8 cellular contexts compared by ENCODE assay signal in genomic region chr3:43286115-43286885, GRCh38. TPM values are rescaled to one million over a fixed set of nuclear protein-coding genes. Genes with fewer than 3 reads are reported as not detected.
DNase-seq lines count a peak whose midpoint lies in the region; ATAC-seq, FAIRE-seq and TF ChIP-seq lines count a peak whose summit lies in the region.

SNRK (plus strand) TSS chr3:43286540; CDS start chr3:43303204, 16,664 bp downstream.

- peak within 1 kb of the TSS; percentile 96 for H3K14ac ChIP-seq in IMR-90 (replicated peaks; ENCODE audit: low read depth, low read length)

- peak; percentile 71 for TF ChIP-seq POLR2A in IMR-90 (IDR thresholded peaks at IDR 0.05; ENCODE audit: low read depth, low read length)

- peak within 1 kb of the TSS; percentile 76 for H3K9ac ChIP-seq in IMR-90 (ENCODE audit: low read depth, low read length)

- peak within 1 kb of the TSS in 1 of 2 experiments; percentile 62; a peak in 1 of 4 replicates for H4K8ac ChIP-seq in IMR-90 (ENCODE audit: low read depth in 2 of 2, low read length in 2 of 2)

- H2AK9ac ChIP-seq in IMR-90 (replicated peaks; ENCODE audit: low read depth, low read length, poor library complexity), result peak within 1 kb of the TSS; percentile 39

- peak within 1 kb of the TSS; percentile 27; the same call in 1 of the 2 replicates for H4K5ac ChIP-seq in IMR-90 (ENCODE audit: low read depth, low read length)

- peak within 1 kb of the TSS; percentile 71 for H2BK5ac ChIP-seq in IMR-90 (ENCODE audit: low read depth, low read length, poor library complexity, severe bottlenecking)

- dilution Hi-C loops in IMR-90 (cut with HindIII; ENCODE audit: low sequenced_read_pairs, unreplicated experiment), result no loop called here

- DNase-seq in DMS79 treated with DMSO at 0.1 percent for 48 hours (lab: John Stamatoyannopoulos, UW) (peak; percentile 68), IMR-90 (peak; percentile 64), SJSA1 (ENCODE audit: low read depth in 1 of 2, low spot score in 2 of 2) (peak; percentile 74 to 76), frontal cortex (ENCODE audit: low spot score in 2 of 2) (peak; percentile 97 to 99), substantia nigra (lab: John Stamatoyannopoulos, UW) (peak; percentile 32 to 96 (median 84))
- DNase-seq in activated naive CD4-positive, alpha-beta T cell (lab: John Stamatoyannopoulos, UW), result peak; percentile 84 to 92 (median 92)

- H3K23ac ChIP-seq in IMR-90 (ENCODE audit: low read depth, low read length), result peak within 1 kb of the TSS; percentile 98

- H2BK120ac ChIP-seq in IMR-90 (ENCODE audit: low read depth, low read length), result peak within 1 kb of the TSS; percentile 51; the same call in 1 of the 2 replicates

- no peak within 1 kb of the TSS; the same call in 1 of the 2 replicates for H2BK20ac ChIP-seq in IMR-90 (ENCODE audit: low read depth, low read length)

- peak within 1 kb of the TSS; percentile 99 for H3K4me2 ChIP-seq in IMR-90 (ENCODE audit: low read depth, low read length)

- FAIRE-seq in frontal cortex (lab: Jason Lieb, UNC), result no peak

- peak within 1 kb of the TSS; percentile 84 for H3K56ac ChIP-seq in IMR-90 (ENCODE audit: extremely low read depth, insufficient read depth, low read length)

- peak within 1 kb of the TSS; percentile 78 for H3K4ac ChIP-seq in IMR-90 (ENCODE audit: low read depth, low read length)

- H3K36me3 ChIP-seq in IMR-90 (ENCODE audit: control insufficient read depth, insufficient read depth, low read length), result peaks cover 6% of the 10 kb centered on the region; the same call in 1 of the 2 replicates
- peaks cover 13% of the 10 kb centered on the region for H3K36me3 ChIP-seq in SJSA1
- H3K36me3 ChIP-seq in neutrophil, result peaks cover 17% of the 10 kb centered on the region

- CTCF ChIA-PET in IMR-90 (lab: Yijun Ruan, JAX), result interaction anchor here (0.6 kb wide), 1 partner anchor 32 kb away, joined by 3 read pairs; no protein-coding TSS in a partner anchor

- in situ Hi-C loops in IMR-90 (cut with MboI; ENCODE audit: low sequenced_read_pairs), result no loop called here

- peak within 1 kb of the TSS; percentile 51 for H3K27ac ChIP-seq in IMR-90 (ENCODE audit: insufficient read depth, low read length)
- peak within 1 kb of the TSS; percentile 74; the same call in 1 of the 2 replicates for H3K27ac ChIP-seq in SJSA1
- H3K27ac ChIP-seq in neutrophil, result peak within 1 kb of the TSS; percentile 98
- peak within 1 kb of the TSS; percentile 75 for H3K27ac ChIP-seq in substantia nigra (ENCODE audit: low read depth, low read length, poor library complexity, severe bottlenecking)

- H3K4me3 ChIP-seq in IMR-90 (ENCODE audit: insufficient read depth, low read depth, low read length), result peak within 1 kb of the TSS; percentile 99
- peak within 1 kb of the TSS; percentile 99 for H3K4me3 ChIP-seq in SJSA1
- peak within 1 kb of the TSS; percentile 79 to 85 for H3K4me3 ChIP-seq in neutrophil (ENCODE audit: low read depth in 1 of 2, low read length in 1 of 2)

- no TSS peak for BruUV-seq in IMR-90 (replicated peaks; lab: Mats Ljungman, UMichigan)

- H3K9me3 ChIP-seq in IMR-90 (ENCODE audit: control insufficient read depth, insufficient read depth, low read length), result no peaks in the 10 kb centered on the region
- H3K9me3 ChIP-seq in SJSA1 (replicated peaks), result no peaks in the 10 kb centered on the region
- no peaks in the 10 kb centered on the region for H3K9me3 ChIP-seq in neutrophil

- intact Hi-C loops in IMR-90 (cut with micrococcal nuclease), result loop anchor here (2.0 to 10.0 kb wide), 2 partner anchors 121 to 217 kb away; no protein-coding TSS in a partner anchor

- H2AK5ac ChIP-seq in IMR-90 (ENCODE audit: low read depth, low read length), result no peak within 1 kb of the TSS

- WGBS in IMR-90 (ENCODE audit: extremely low coverage in 2 of 2, insufficient read length in 1 of 2), 2 experiments, result 1% methylated on average over 52 of the region's 99 CpGs; no CpG with 5 or more reads in 1 of the 2 experiments

- peak; percentile 87 for ATAC-seq in GM21515 (IDR thresholded peaks at IDR 0.05; ENCODE audit: unreplicated experiment)
- ATAC-seq in IMR-90 (ENCODE audit: low read depth), result peak; percentile 92

- H4K20me1 ChIP-seq in IMR-90 (ENCODE audit: insufficient read depth, low read length), result peaks cover 33% of the 10 kb centered on the region

- peaks cover 17% of the 10 kb centered on the region for H3K9me1 ChIP-seq in IMR-90 (ENCODE audit: insufficient read depth, low read length)

- peaks cover 24 to 35% of the 10 kb centered on the region in 2 experiments; a peak in 3 of 4 replicates for H3K79me1 ChIP-seq in IMR-90 (ENCODE audit: low read depth in 1 of 2, low read length in 2 of 2)

- POLR2A ChIA-PET in IMR-90 (lab: Charles Lee; ENCODE audit: unreplicated experiment), result interaction anchor here (0.5 to 1.4 kb wide), 3 partner anchors 13 to 687 kb away, joined by 3 to 7 read pairs (median 6); no protein-coding TSS in a partner anchor

- peaks cover 11% of the 10 kb centered on the region for H3K4me1 ChIP-seq in IMR-90 (ENCODE audit: control insufficient read depth, insufficient read depth, low read length)
- peaks cover 9% of the 10 kb centered on the region for H3K4me1 ChIP-seq in SJSA1 (replicated peaks)
- H3K4me1 ChIP-seq in neutrophil (ENCODE audit: control insufficient read depth in 1 of 2, insufficient read depth in 1 of 2, low read depth in 1 of 2, low read length in 1 of 2), result peaks cover 37 to 50% of the 10 kb centered on the region in 2 experiments

- H3K18ac ChIP-seq in IMR-90 (ENCODE audit: low read depth, low read length), result peak within 1 kb of the TSS; percentile 79

- peak; percentile 26; the same call in 1 of the 2 replicates for TF ChIP-seq CTCF in IMR-90 (conservative IDR thresholded peaks at IDR 0.05; ENCODE audit: low read depth, low read length)
- TF ChIP-seq CTCF in neutrophil (IDR thresholded peaks at IDR 0.05), result peak; percentile 63

- H4K91ac ChIP-seq in IMR-90 (ENCODE audit: insufficient read depth, low read depth, low read length), result peak within 1 kb of the TSS; percentile 35; the same call in 1 of the 2 replicates

- H3K27me3 ChIP-seq in IMR-90 (ENCODE audit: control insufficient read depth, insufficient read depth, low read length) (peaks cover 10% of the 10 kb centered on the region), SJSA1 (replicated peaks) (peaks cover 9% of the 10 kb centered on the region; the same call in 1 of the 2 replicates), neutrophil (no peaks in the 10 kb centered on the region)

- H2BK15ac ChIP-seq in IMR-90 (ENCODE audit: low read depth, low read length), result 0 out of 3 replicates have a peak within 1 kb of the TSS, but pooled peaks have one; percentile 0

- H2AFZ ChIP-seq in IMR-90 (replicated peaks; ENCODE audit: low read length, poor library complexity), result peak within 1 kb of the TSS; percentile 95

- TF ChIP-seq RAD21 in IMR-90 (IDR thresholded peaks at IDR 0.05; ENCODE audit: low read length), result no peak

TF ChIP-seq in IMR-90, 13 proteins besides CTCF, POLR2A, EP300 and RAD21:
- TF ChIP-seq RCOR1 (IDR thresholded peaks at IDR 0.05; ENCODE audit: insufficient replicate concordance, low read length), result no peak
- peak; percentile 92 for TF ChIP-seq MAZ (IDR thresholded peaks at IDR 0.05; ENCODE audit: borderline replicate concordance, low read depth, low read length)

RNA-seq across cellular contexts. Expression of gene SNRK, which starts in this region (rescaled TPM):
- total RNA-seq in IMR-90 (2012; rRNA removed) (20.6 and 23.1 TPM in 2 replicates), frontal cortex (97.8 TPM)
- polyA plus RNA-seq in IMR-90 (2012; rRNA removed), result 4.7 and 5.9 TPM in 2 replicates
- polyA plus RNA-seq in IMR-90 (2012; cell fraction: cytosol; rRNA removed), result 1.5 and 3.2 TPM in 2 replicates
- 9.9 and 18.3 TPM in 2 replicates for polyA plus RNA-seq in IMR-90 (2012; cell fraction: nucleus; rRNA removed; ENCODE audit: low replicate concordance)
- total RNA-seq in SJSA1 (2014; rRNA removed; shearing (Covaris generic)), result 13.5 and 14.8 TPM in 2 replicates

Comparison
In these comparisons a context has a peak if more than half of its experiments do, and no peak if none do; other contexts are left out.
1. Peak in every context shown above with its lines: DNase-seq, ATAC-seq, H3K4me3 ChIP-seq and H3K27ac ChIP-seq.